1 cellular context compared by ENCODE assay signal in the genomic region with DNA sequence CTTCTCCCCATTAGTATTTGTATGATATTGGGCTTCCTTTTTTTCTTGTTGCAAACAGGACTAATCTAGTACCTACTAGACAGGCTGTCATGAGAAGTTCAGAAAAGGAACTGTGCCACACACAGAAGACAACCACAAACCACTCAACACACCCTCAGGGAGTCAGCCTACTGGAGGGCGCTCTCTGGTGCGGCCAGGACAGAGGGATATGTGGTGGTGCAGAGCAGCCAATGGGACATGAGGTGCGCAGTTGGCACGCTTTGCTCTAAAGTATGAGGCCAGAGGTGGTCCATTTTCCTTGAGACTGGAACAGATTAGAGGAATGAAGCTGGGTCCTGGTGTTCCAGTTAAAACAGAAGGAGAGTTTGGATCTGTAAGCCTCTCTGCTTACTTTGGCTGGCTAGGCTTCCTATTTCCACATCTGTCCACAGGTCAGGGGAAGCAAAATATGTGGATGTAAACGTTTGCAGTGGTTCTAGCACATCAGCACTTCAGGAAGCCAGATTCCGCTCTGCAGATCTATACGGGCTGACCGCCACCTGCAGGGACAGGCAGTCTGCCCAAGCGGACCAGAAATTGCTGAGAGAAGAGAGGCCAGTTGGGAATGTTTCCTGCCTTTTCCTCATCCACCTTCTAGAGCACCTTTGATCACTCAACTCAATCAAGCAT.
TF ChIP-seq lines count a peak whose summit lies in the region.

No MANE protein-coding gene starts in this region.

TF ChIP-seq in GM23338, 12 proteins besides CTCF, POLR2A, EP300 and RAD21 (continued from another document):
- TF ChIP-seq, protein P1, sequence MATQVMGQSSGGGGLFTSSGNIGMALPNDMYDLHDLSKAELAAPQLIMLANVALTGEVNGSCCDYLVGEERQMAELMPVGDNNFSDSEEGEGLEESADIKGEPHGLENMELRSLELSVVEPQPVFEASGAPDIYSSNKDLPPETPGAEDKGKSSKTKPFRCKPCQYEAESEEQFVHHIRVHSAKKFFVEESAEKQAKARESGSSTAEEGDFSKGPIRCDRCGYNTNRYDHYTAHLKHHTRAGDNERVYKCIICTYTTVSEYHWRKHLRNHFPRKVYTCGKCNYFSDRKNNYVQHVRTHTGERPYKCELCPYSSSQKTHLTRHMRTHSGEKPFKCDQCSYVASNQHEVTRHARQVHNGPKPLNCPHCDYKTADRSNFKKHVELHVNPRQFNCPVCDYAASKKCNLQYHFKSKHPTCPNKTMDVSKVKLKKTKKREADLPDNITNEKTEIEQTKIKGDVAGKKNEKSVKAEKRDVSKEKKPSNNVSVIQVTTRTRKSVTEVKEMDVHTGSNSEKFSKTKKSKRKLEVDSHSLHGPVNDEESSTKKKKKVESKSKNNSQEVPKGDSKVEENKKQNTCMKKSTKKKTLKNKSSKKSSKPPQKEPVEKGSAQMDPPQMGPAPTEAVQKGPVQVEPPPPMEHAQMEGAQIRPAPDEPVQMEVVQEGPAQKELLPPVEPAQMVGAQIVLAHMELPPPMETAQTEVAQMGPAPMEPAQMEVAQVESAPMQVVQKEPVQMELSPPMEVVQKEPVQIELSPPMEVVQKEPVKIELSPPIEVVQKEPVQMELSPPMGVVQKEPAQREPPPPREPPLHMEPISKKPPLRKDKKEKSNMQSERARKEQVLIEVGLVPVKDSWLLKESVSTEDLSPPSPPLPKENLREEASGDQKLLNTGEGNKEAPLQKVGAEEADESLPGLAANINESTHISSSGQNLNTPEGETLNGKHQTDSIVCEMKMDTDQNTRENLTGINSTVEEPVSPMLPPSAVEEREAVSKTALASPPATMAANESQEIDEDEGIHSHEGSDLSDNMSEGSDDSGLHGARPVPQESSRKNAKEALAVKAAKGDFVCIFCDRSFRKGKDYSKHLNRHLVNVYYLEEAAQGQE (IDR thresholded peaks at IDR 0.05; ENCODE audit: unreplicated experiment): no peak
- TF ChIP-seq ZNF114 (CRISPR knock-in tag; IDR thresholded peaks at IDR 0.05): no peak
- no peak for TF ChIP-seq ZNF331 (CRISPR knock-in tag; IDR thresholded peaks at IDR 0.05; ENCODE audit: low read depth)
- TF ChIP-seq POLR2AphosphoS5 (IDR thresholded peaks at IDR 0.05; ENCODE audit: low read depth): no peak
- TF ChIP-seq STAT1 (IDR thresholded peaks at IDR 0.05; ENCODE audit: unreplicated experiment): no peak
- TF ChIP-seq, protein P2, sequence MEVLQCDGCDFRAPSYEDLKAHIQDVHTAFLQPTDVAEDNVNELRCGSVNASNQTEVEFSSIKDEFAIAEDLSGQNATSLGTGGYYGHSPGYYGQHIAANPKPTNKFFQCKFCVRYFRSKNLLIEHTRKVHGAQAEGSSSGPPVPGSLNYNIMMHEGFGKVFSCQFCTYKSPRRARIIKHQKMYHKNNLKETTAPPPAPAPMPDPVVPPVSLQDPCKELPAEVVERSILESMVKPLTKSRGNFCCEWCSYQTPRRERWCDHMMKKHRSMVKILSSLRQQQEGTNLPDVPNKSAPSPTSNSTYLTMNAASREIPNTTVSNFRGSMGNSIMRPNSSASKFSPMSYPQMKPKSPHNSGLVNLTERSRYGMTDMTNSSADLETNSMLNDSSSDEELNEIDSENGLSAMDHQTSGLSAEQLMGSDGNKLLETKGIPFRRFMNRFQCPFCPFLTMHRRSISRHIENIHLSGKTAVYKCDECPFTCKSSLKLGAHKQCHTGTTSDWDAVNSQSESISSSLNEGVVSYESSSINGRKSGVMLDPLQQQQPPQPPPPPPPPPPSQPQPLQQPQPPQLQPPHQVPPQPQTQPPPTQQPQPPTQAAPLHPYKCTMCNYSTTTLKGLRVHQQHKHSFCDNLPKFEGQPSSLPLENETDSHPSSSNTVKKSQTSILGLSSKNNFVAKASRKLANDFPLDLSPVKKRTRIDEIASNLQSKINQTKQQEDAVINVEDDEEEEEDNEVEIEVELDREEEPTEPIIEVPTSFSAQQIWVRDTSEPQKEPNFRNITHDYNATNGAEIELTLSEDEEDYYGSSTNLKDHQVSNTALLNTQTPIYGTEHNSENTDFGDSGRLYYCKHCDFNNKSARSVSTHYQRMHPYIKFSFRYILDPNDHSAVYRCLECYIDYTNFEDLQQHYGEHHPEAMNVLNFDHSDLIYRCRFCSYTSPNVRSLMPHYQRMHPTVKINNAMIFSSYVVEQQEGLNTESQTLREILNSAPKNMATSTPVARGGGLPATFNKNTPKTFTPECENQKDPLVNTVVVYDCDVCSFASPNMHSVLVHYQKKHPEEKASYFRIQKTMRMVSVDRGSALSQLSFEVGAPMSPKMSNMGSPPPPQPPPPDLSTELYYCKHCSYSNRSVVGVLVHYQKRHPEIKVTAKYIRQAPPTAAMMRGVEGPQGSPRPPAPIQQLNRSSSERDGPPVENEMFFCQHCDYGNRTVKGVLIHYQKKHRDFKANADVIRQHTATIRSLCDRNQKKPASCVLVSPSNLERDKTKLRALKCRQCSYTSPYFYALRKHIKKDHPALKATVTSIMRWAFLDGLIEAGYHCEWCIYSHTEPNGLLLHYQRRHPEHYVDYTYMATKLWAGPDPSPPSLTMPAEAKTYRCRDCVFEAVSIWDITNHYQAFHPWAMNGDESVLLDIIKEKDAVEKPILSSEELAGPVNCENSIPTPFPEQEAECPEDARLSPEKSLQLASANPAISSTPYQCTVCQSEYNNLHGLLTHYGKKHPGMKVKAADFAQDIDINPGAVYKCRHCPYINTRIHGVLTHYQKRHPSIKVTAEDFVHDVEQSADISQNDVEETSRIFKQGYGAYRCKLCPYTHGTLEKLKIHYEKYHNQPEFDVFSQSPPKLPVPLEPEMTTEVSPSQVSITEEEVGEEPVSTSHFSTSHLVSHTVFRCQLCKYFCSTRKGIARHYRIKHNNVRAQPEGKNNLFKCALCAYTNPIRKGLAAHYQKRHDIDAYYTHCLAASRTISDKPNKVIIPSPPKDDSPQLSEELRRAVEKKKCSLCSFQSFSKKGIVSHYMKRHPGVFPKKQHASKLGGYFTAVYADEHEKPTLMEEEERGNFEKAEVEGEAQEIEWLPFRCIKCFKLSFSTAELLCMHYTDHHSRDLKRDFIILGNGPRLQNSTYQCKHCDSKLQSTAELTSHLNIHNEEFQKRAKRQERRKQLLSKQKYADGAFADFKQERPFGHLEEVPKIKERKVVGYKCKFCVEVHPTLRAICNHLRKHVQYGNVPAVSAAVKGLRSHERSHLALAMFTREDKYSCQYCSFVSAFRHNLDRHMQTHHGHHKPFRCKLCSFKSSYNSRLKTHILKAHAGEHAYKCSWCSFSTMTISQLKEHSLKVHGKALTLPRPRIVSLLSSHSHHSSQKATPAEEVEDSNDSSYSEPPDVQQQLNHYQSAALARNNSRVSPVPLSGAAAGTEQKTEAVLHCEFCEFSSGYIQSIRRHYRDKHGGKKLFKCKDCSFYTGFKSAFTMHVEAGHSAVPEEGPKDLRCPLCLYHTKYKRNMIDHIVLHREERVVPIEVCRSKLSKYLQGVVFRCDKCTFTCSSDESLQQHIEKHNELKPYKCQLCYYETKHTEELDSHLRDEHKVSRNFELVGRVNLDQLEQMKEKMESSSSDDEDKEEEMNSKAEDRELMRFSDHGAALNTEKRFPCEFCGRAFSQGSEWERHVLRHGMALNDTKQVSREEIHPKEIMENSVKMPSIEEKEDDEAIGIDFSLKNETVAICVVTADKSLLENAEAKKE (CRISPR knock-in tag; IDR thresholded peaks at IDR 0.05): no peak
